18 cellular contexts compared by ENCODE assay signal in the genomic region with DNA sequence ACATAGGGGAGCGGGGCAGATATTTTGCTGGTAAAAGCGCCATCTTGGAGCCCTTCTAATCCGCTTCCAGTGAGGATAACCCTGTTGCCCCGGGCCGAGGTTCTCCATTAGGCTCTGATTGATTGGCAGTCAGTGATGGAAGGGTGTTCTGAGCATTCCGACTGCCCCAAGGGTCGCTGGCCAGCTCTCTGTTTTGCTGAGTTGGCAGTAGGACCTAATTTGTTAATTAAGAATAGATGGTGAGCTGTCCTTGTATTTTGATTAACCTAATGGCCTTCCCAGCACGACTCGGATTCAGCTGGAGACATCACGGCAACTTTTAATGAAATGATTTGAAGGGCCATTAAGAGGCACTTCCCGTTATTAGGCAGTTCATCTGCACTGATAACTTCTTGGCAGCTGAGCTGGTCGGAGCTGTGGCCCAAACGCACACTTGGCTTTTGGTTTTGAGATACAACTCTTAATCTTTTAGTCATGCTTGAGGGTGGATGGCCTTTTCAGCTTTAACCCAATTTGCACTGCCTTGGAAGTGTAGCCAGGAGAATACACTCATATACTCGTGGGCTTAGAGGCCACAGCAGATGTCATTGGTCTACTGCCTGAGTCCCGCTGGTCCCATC.
"Had no signal": no experiment of that assay in that cellular context is flagged by ENCODE, and none has a peak within 500 bp of the region (broad histone marks: within the 10 kb centered on the region; RNA-seq: fewer than 3 reads in every experiment).

No MANE protein-coding gene starts in this region.

- H3K27me3 ChIP-seq: SJSA1 had no signal

- H3K4me3 Mint-ChIP-seq: IgD-negative memory B cell had no signal

- H3K27ac ChIP-seq: SJSA1, SK-N-MC had no signal

- DNase-seq: KBM-7, MV-4-11, NCI-H1048, NCI-H1105, NCI-H1436 treated with DMSO at 0.1 percent for 48 hours, NCI-H1694, NCI-H187 treated with DMSO at 0.1 percent for 48 hours, NCI-H2029 treated with DMSO at 0.1 percent for 48 hours, NCI-H345, NCI-H446 treated with DMSO at 0.1 percent for 48 hours, NCI-H510A treated with DMSO at 0.1 percent for 48 hours, NCI-H526, Right ventricle myocardium superior, RPMI8226, SIG-M5 had no signal

- H3K36me3 Mint-ChIP-seq: IgD-negative memory B cell had no signal

- H3K9me3 Mint-ChIP-seq: IgD-negative memory B cell had no signal

- H3K36me3 ChIP-seq: SJSA1 had no signal

- H3K27ac Mint-ChIP-seq: IgD-negative memory B cell had no signal

- H3K9me3 ChIP-seq: SJSA1 had no signal

- H3K4me3 ChIP-seq: SJSA1, SK-N-MC had no signal

- H3K4me1 ChIP-seq: SJSA1 had no signal
